ENCODE assay signal across 1 cellular context in genomic region chr15:37135225-37135624, GRCh38.
TF ChIP-seq lines count a peak whose summit lies in the region.

No MANE protein-coding gene starts in this region.

TF ChIP-seq in IMR-90, 13 proteins besides CTCF, POLR2A, EP300 and RAD21:
- TF ChIP-seq MXI1 (IDR thresholded peaks at IDR 0.05; ENCODE audit: borderline replicate concordance, low read depth, low read length) (no peak), RFX5 (IDR thresholded peaks at IDR 0.05; ENCODE audit: low read depth, low read length) (no peak), MAFK (IDR thresholded peaks at IDR 0.05; ENCODE audit: low read depth, low read length) (no peak), USF2 (IDR thresholded peaks at IDR 0.05; ENCODE audit: low read depth, low read length) (no peak), CEBPB (IDR thresholded peaks at IDR 0.05; ENCODE audit: low read depth, low read length) (no peak), CHD1 (IDR thresholded peaks at IDR 0.05; ENCODE audit: low read depth, low read length) (no peak), NFE2L2 (IDR thresholded peaks at IDR 0.05; ENCODE audit: low read depth, low read length) (no peak), RCOR1 (IDR thresholded peaks at IDR 0.05; ENCODE audit: insufficient replicate concordance, low read length) (no peak), SMC3 (IDR thresholded peaks at IDR 0.05; ENCODE audit: low read depth, low read length) (no peak), BHLHE40 (IDR thresholded peaks at IDR 0.05; ENCODE audit: low read depth, low read length) (no peak), MAZ (IDR thresholded peaks at IDR 0.05; ENCODE audit: borderline replicate concordance, low read depth, low read length) (no peak), FOS (IDR thresholded peaks at IDR 0.05; ENCODE audit: low read depth, low read length) (no peak), ELK1 (IDR thresholded peaks at IDR 0.05; ENCODE audit: borderline replicate concordance, low read depth, low read length) (no peak)
TF ChIP-seq in IMR-90: peak in this region for 0.
